In the genomic region with DNA sequence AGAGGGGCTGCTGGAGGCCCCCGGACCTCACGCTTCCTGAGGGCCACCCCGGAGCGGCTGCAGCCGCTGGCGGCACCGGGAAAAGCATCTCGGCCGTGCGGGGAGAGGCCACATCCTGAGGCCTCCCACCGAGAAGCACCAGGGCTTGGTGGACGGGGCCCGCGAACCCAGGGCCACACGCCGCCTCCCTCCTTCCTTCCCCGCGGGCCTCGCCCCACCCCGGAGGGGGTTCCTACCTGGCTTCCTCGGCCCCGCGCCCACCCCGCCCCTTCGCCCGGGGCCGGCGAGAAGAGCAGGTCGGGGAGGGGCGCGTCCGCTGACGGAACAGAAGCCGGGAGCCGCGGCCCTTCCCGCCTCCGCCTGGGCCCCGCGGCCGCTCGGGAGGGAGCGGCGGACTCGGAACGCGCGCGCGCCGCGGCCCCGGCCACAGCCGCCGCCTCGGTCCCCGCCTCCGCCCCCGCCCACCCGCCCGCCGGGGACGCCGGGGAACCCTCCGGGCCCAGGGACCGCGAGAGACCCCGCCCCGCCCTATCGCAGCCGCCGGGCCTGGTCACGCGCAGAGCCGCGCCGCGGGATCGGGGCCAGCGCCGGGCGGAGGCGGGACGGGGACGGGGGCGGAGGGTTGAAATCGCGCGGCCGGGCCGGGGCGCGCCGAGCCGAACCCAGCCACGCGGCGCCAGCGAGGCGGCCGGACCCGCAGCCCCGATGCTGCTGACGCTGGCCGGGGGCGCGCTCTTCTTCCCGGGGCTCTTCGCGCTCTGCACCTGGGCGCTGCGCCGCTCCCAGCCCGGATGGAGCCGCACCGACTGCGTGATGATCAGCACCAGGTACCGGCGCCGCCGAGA, we compare ENCODE assay signal across 8 cellular contexts. TPM values are rescaled to one million over a fixed set of nuclear protein-coding genes. Genes with fewer than 3 reads are reported as not detected.
A peak's percentile ranks its signal among the peaks of the same experiment; 100 is the strongest.
DNase-seq lines count a peak whose midpoint lies in the region; ATAC-seq, FAIRE-seq and TF ChIP-seq lines count a peak whose summit lies in the region.

Gene TLCD3A (plus strand): TSS at position 654 of the 845 bp plus-strand sequence. CDS start 52 bp downstream, at position 706.

- ATAC-seq in HG03039 (IDR thresholded peaks at IDR 0.05; ENCODE audit: unreplicated experiment): no peak

- peak within 1 kb of the TSS; percentile 61 for H3K27ac ChIP-seq in mesendoderm (ENCODE audit: low read depth, low read length)

- no peak within 1 kb of the TSS for H2AK5ac ChIP-seq in mesendoderm (ENCODE audit: low read length)

- no peaks in the 10 kb centered on the region for H3K27me3 ChIP-seq in mesendoderm (ENCODE audit: insufficient read depth, low read length, poor library complexity)

- H3K9ac ChIP-seq in mesendoderm (ENCODE audit: low read length): peak within 1 kb of the TSS; percentile 65

- H2BK5ac ChIP-seq in mesendoderm (ENCODE audit: low read length): no peak within 1 kb of the TSS

- H3K9me3 Mint-ChIP-seq in endothelial cell (ENCODE audit: unreplicated experiment): no peaks in the 10 kb centered on the region

- peak within 1 kb of the TSS; percentile 91 for H3K18ac ChIP-seq in mesendoderm (ENCODE audit: low read length)

- peak within 1 kb of the TSS; percentile 82 for H3K56ac ChIP-seq in mesendoderm (ENCODE audit: low read length)

- no peak for TF ChIP-seq CTCF in endothelial cell (IDR thresholded peaks at IDR 0.05; ENCODE audit: unreplicated experiment)

- peak within 1 kb of the TSS; percentile 93 for H3K4ac ChIP-seq in mesendoderm (ENCODE audit: low read depth, low read length)

- peak within 1 kb of the TSS; percentile 57 for H4K8ac ChIP-seq in mesendoderm (ENCODE audit: low read depth, low read length)

- no peak for FAIRE-seq in H54 (lab: Jason Lieb, UNC)

- WGBS in mesendoderm (ENCODE audit: extremely low coverage, insufficient coverage, low lambda C conversion rate): no CpG with 5 or more reads among the region's 121 CpGs

- peaks cover 15% of the 10 kb centered on the region for H3K4me1 Mint-ChIP-seq in endothelial cell (ENCODE audit: unreplicated experiment)

- no peak within 1 kb of the TSS for H3K23ac ChIP-seq in mesendoderm (ENCODE audit: low read length)

- H3K4me1 ChIP-seq in mesendoderm (ENCODE audit: control insufficient read depth, low read depth, low read length): peaks cover 4% of the 10 kb centered on the region

- no peak within 1 kb of the TSS for H2BK15ac ChIP-seq in mesendoderm (replicated peaks; ENCODE audit: low read depth)

- H3K36me3 Mint-ChIP-seq in endothelial cell (ENCODE audit: low read depth, unreplicated experiment): peaks cover 4% of the 10 kb centered on the region

- H3K36me3 ChIP-seq in mesendoderm (ENCODE audit: control insufficient read depth, insufficient read depth, low read length): no peaks in the 10 kb centered on the region

- H4K5ac ChIP-seq in mesendoderm (ENCODE audit: low read length): no peak within 1 kb of the TSS

- H3K79me1 ChIP-seq in mesendoderm (ENCODE audit: low read length): peaks cover 4% of the 10 kb centered on the region

- peak within 1 kb of the TSS; percentile 67 for H3K4me2 ChIP-seq in mesendoderm (ENCODE audit: low read length)

- peaks cover 3% of the 10 kb centered on the region for H3K79me2 ChIP-seq in mesendoderm (ENCODE audit: control insufficient read depth, insufficient read depth, low read length)

- DNase-seq in ELR (ENCODE audit: low read depth) (peak; percentile 75), H54 (ENCODE audit: insufficient read length, low spot score) (peak; percentile 69), NCI-H2171 (lab: John Stamatoyannopoulos, UW) (peak; percentile 52), endothelial cell (ENCODE audit: low spot score) (peak; percentile 63), mesendoderm (peak; percentile 54)
- DNase-seq in activated CD8-positive, alpha-beta memory T cell treated with anti-CD3 and anti-CD28 coated beads, Interleukin-2, amount 50 U/mL, for 4 hours: peak; percentile 60
- peak; percentile 45 for DNase-seq in stimulated activated naive CD4-positive, alpha-beta T cell treated with Interleukin-2 at 50 U/mL for 16 hours (lab: John Stamatoyannopoulos, UW)

- peak within 1 kb of the TSS; percentile 94 for H2BK120ac ChIP-seq in mesendoderm (ENCODE audit: low read depth, low read length)

- peak within 1 kb of the TSS; percentile 68 for H3K27ac Mint-ChIP-seq in endothelial cell (ENCODE audit: unreplicated experiment)

- H3K4me3 ChIP-seq in mesendoderm (ENCODE audit: low read length): peak within 1 kb of the TSS; percentile 50

- peak within 1 kb of the TSS; percentile 90 for H3K4me3 Mint-ChIP-seq in endothelial cell (ENCODE audit: unreplicated experiment)

- peaks cover 7% of the 10 kb centered on the region for H3K27me3 Mint-ChIP-seq in endothelial cell (ENCODE audit: unreplicated experiment)

- TF ChIP-seq POLR2A in H54 (IDR thresholded peaks at IDR 0.05; ENCODE audit: low read depth, low read length): peak; percentile 52

RNA-seq across cellular contexts. Expression of gene TLCD3A, which starts in this region (rescaled TPM):
- total RNA-seq in endothelial cell (ENCODE audit: unreplicated experiment): 24.6 TPM
- 17.5 TPM for polyA plus RNA-seq in mesendoderm (2013, experiment 1 of 2)
- 19.4 TPM for polyA plus RNA-seq in mesendoderm (2013, experiment 2 of 2)
